In genomic region chr17:74212913-74213791, GRCh38 we compare ENCODE assay signal across 1 cellular context.
TF ChIP-seq lines count a peak whose summit lies in the region.

Gene TTYH2 (plus strand): TSS chr17:74213571. CDS start chr17:74213588, 17 bp downstream.

TF ChIP-seq in K562, 482 proteins besides CTCF, POLR2A, EP300 and RAD21 (continued from another document and continues in another):
- TF ChIP-seq RREB1 (CRISPR knock-in tag; IDR thresholded peaks at IDR 0.05) (no peak), PTRF (tag; IDR thresholded peaks at IDR 0.05) (no peak), NFYB (IDR thresholded peaks at IDR 0.05; ENCODE audit: extremely low read depth, insufficient read length) (no peak), U2AF1 (optimal IDR thresholded peaks at IDR 0.05; ENCODE audit: low read depth, low read length) (no peak), ATF1 (CRISPR knock-in tag; IDR thresholded peaks at IDR 0.05) (no peak), ATF1 (tag; IDR thresholded peaks at IDR 0.05) (no peak), MAX (CRISPR knock-in tag; IDR thresholded peaks at IDR 0.05) (0 out of 2 replicates have a peak, but pooled peaks have one; percentile 12), SAFB2 (IDR thresholded peaks at IDR 0.05; ENCODE audit: borderline replicate concordance, low read depth, low read length, severe bottlenecking) (no peak), TBL1XR1 (IDR thresholded peaks at IDR 0.05; ENCODE audit: low read length in 2 of 2) (no peak), MCM7 (IDR thresholded peaks at IDR 0.05) (no peak), NRF1 (conservative IDR thresholded peaks at IDR 0.05 in 1 of 2, IDR thresholded peaks at IDR 0.05 in 1 of 2) (peak; percentile 50 to 58), ZNF134 (CRISPR knock-in tag; conservative IDR thresholded peaks at IDR 0.05) (no peak), SP2 (IDR thresholded peaks at IDR 0.05; ENCODE audit: extremely low read depth, low read depth, low read length, poor library complexity, severe bottlenecking) (no peak), USF2 (CRISPR knock-in tag; IDR thresholded peaks at IDR 0.05) (no peak), SFPQ (IDR thresholded peaks at IDR 0.05; ENCODE audit: low read depth, low read length) (no peak), TSHZ1 (CRISPR knock-in tag; IDR thresholded peaks at IDR 0.05) (no peak), SAFB (IDR thresholded peaks at IDR 0.05; ENCODE audit: borderline replicate concordance, low read depth, low read length) (peak; percentile 66), KAT7 (CRISPR knock-in tag; IDR thresholded peaks at IDR 0.05; ENCODE audit: borderline replicate concordance) (no peak), PHF8 (IDR thresholded peaks at IDR 0.05; ENCODE audit: borderline replicate concordance, low read length) (peak; percentile 46; the same call in 1 of the 2 replicates), XRCC5 (IDR thresholded peaks at IDR 0.05; ENCODE audit: low read depth, low read length) (no peak), CEBPB (tag; IDR thresholded peaks at IDR 0.05) (peak; percentile 93), MXI1 (IDR thresholded peaks at IDR 0.05; ENCODE audit: low read depth, low read length) (no peak), CEBPZ (IDR thresholded peaks at IDR 0.05; ENCODE audit: borderline replicate concordance, low read depth, low read length) (no peak), YBX1 (IDR thresholded peaks at IDR 0.05) (no peak), POLR2G (IDR thresholded peaks at IDR 0.05; ENCODE audit: low read depth, low read length) (no peak), PCBP1 (IDR thresholded peaks at IDR 0.05; ENCODE audit: low read depth, low read length, poor library complexity, severe bottlenecking) (no peak), ZC3H11A (IDR thresholded peaks at IDR 0.05; ENCODE audit: low read depth, low read length) (no peak), KDM5B (IDR thresholded peaks at IDR 0.05; ENCODE audit: insufficient replicate concordance, low read depth, low read length) (peak; percentile 58), JUNB (CRISPR knock-in tag; conservative IDR thresholded peaks at IDR 0.05) (no peak), KHSRP (IDR thresholded peaks at IDR 0.05) (no peak), IRF2 (CRISPR knock-in tag; IDR thresholded peaks at IDR 0.05) (no peak), ASH1L (IDR thresholded peaks at IDR 0.05; ENCODE audit: borderline replicate concordance, low read depth, partially characterized antibody) (no peak), ZNF76 (CRISPR knock-in tag; IDR thresholded peaks at IDR 0.05; ENCODE audit: borderline replicate concordance) (no peak), SIN3A (IDR thresholded peaks at IDR 0.05; ENCODE audit: borderline replicate concordance in 2 of 2, control insufficient read depth in 1 of 2, low read depth in 2 of 2, low read length in 2 of 2) (no peak), ESRRB (CRISPR knock-in tag; IDR thresholded peaks at IDR 0.05; ENCODE audit: borderline replicate concordance) (no peak), ARID3B (CRISPR knock-in tag; IDR thresholded peaks at IDR 0.05; ENCODE audit: borderline replicate concordance) (no peak), FOS (IDR thresholded peaks at IDR 0.05; ENCODE audit: extremely low read depth, insufficient read length) (no peak), FOXJ2 (tag; IDR thresholded peaks at IDR 0.05) (no peak), HOXB6 (CRISPR knock-in tag; IDR thresholded peaks at IDR 0.05; ENCODE audit: borderline replicate concordance) (no peak), MCM5 (IDR thresholded peaks at IDR 0.05; ENCODE audit: low read depth) (no peak), MTA1 (IDR thresholded peaks at IDR 0.05; ENCODE audit: borderline replicate concordance) (no peak), TCF7 (IDR thresholded peaks at IDR 0.05; ENCODE audit: borderline replicate concordance) (no peak), EHMT2 (IDR thresholded peaks at IDR 0.05) (no peak), NUFIP1 (IDR thresholded peaks at IDR 0.05; ENCODE audit: partially characterized antibody) (no peak), SMC3 (conservative IDR thresholded peaks at IDR 0.05; ENCODE audit: insufficient read depth, low read depth, low read length) (no peak), TRIM25 (IDR thresholded peaks at IDR 0.05; ENCODE audit: borderline replicate concordance) (no peak), GATAD2B (IDR thresholded peaks at IDR 0.05; ENCODE audit: borderline replicate concordance) (no peak), MTA2 (IDR thresholded peaks at IDR 0.05; ENCODE audit: low read depth) (no peak)
